Comparison of ENCODE assay signal across 26 cellular contexts in genomic region chrX:67105758-67106116, GRCh38.
"Had no signal": no experiment of that assay in that cellular context is flagged by ENCODE, and none has a peak within 500 bp of the region (broad histone marks: within the 10 kb centered on the region; RNA-seq: fewer than 3 reads in every experiment).

No MANE protein-coding gene starts in this region.

- H3K27me3 ChIP-seq: left lung, neural progenitor cell, neutrophil, ovary, right atrium auricular region, stomach, tibial artery, upper lobe of right lung had no signal

- H3K27ac Mint-ChIP-seq: mesothelial cell of epicardium; naive B cell; natural killer cell; nephron progenitor cell; neural progenitor cell; progenitor cell of endocrine pancreas; stimulated activated naive B cell treated with anti-CD40 and anti-IgM and Interleukin-4, amounts not matched to agents 10 μg/mL and 1 μg/mL and 100 μg/mL, for 72 hours had no signal

- H3K27me3 Mint-ChIP-seq: naive B cell; progenitor cell of endocrine pancreas; stimulated activated naive B cell treated with anti-CD40 and anti-IgM and Interleukin-4, amounts not matched to agents 10 μg/mL and 1 μg/mL and 100 μg/mL, for 72 hours had no signal

- H3K36me3 Mint-ChIP-seq: mesothelial cell of epicardium; naive B cell; natural killer cell; neural progenitor cell; stimulated activated naive B cell treated with anti-CD40 and anti-IgM and Interleukin-4, amounts not matched to agents 10 μg/mL and 1 μg/mL and 100 μg/mL, for 72 hours had no signal

- H3K36me3 ChIP-seq: left lung, neural progenitor cell, neutrophil, ovary, right atrium auricular region, stomach, thoracic aorta, tibial artery, upper lobe of right lung had no signal

- H3K4me3 ChIP-seq: left lung, lung, neural progenitor cell, ovary, right atrium auricular region, skin epidermis, stomach, thoracic aorta, tibial artery, upper lobe of right lung had no signal

- H3K4me1 ChIP-seq: left lung, neural progenitor cell, right atrium auricular region, stomach, tibial artery, upper lobe of right lung had no signal

- H2AFZ ChIP-seq: neural progenitor cell had no signal

- H3K4me3 Mint-ChIP-seq: mesothelial cell of epicardium; naive B cell; natural killer cell; nephron progenitor cell; neural progenitor cell; stimulated activated naive B cell treated with anti-CD40 and anti-IgM and Interleukin-4, amounts not matched to agents 10 μg/mL and 1 μg/mL and 100 μg/mL, for 72 hours had no signal

- DNase-seq: hippocampal formation; kidney glomerular epithelial cell; left lung; naive B cell; natural killer cell; nephron progenitor cell; occipital lobe; stimulated activated CD4-positive, alpha-beta T cell treated with anti-CD3 and anti-CD28 coated beads, Interleukin-12 subunit alpha, Interleukin-12 subunit beta, amount 100 ng/mL, for 4 hours; stimulated activated CD4-positive, alpha-beta T cell treated with anti-CD3 and anti-CD28 coated beads, Interleukin-15, amount 100 ng/mL, for 24 hours; stimulated activated CD4-positive, alpha-beta T cell treated with anti-CD3 and anti-CD28 coated beads, Interleukin-2, amount 100 ng/mL, for 24 hours; stimulated activated CD4-positive, alpha-beta T cell treated with anti-CD3 and anti-CD28 coated beads, Interleukin-4, amount 100 ng/mL, for 1 hour; stimulated activated naive B cell treated with anti-CD40 and anti-IgM and Interleukin-4, amounts not matched to agents 10 μg/mL and 1 μg/mL and 100 μg/mL, for 72 hours; stimulated activated naive CD8-positive, alpha-beta T cell treated with anti-CD3 and anti-CD28 coated beads, Interleukin-15, Interleukin-2, amounts not matched to agents 100 U/mL and 50 U/mL, for 24 hours; stomach; tibial artery; trophoblast cell; upper lobe of right lung had no signal

- H3K4me2 ChIP-seq: neural progenitor cell had no signal

- ATAC-seq: left lung; natural killer cell; stimulated activated naive B cell treated with anti-CD40 and anti-IgM and Interleukin-4, amounts not matched to agents 10 μg/mL and 1 μg/mL and 100 μg/mL, for 72 hours; stimulated activated naive CD8-positive, alpha-beta T cell treated with anti-CD3 and anti-CD28 coated beads, Interleukin-15, Interleukin-2, amounts not matched to agents 100 U/mL and 50 U/mL, for 24 hours; upper lobe of right lung had no signal

- H3K4me1 Mint-ChIP-seq: mesothelial cell of epicardium; naive B cell; natural killer cell; nephron progenitor cell; neural progenitor cell; stimulated activated naive B cell treated with anti-CD40 and anti-IgM and Interleukin-4, amounts not matched to agents 10 μg/mL and 1 μg/mL and 100 μg/mL, for 72 hours had no signal

- H3K9me3 Mint-ChIP-seq: neural progenitor cell had no signal

- H3K27ac ChIP-seq: left lung, neural progenitor cell, neutrophil, ovary, right atrium auricular region, skin epidermis, stomach, thoracic aorta, tibial artery, upper lobe of right lung had no signal

- H3K9me3 ChIP-seq: left lung, neutrophil, ovary, right atrium auricular region, stomach, thoracic aorta, tibial artery, upper lobe of right lung had no signal
